ENCODE assay signal across 10 cellular contexts in genomic region chr19:35513231-35513974, GRCh38. TPM values are rescaled to one million over a fixed set of nuclear protein-coding genes. Genes with fewer than 3 reads are reported as not detected.
A peak's percentile ranks its signal among the peaks of the same experiment; 100 is the strongest.
DNase-seq lines count a peak whose midpoint lies in the region; ATAC-seq, FAIRE-seq and TF ChIP-seq lines count a peak whose summit lies in the region.
"Had no signal": no experiment of that assay in that cellular context is flagged by ENCODE, and none has a peak within 500 bp of the region (broad histone marks: within the 10 kb centered on the region; RNA-seq: fewer than 3 reads in every experiment).

TSS of gene DMKN (minus strand) at chr19:35513649. CDS start at chr19:35513475, 174 bp downstream.

- peaks cover 11% of the 10 kb centered on the region for H3K79me2 ChIP-seq in keratinocyte (ENCODE audit: control insufficient read depth, insufficient read depth, low read length)

- no peaks in the 10 kb centered on the region for H4K20me1 ChIP-seq in keratinocyte (ENCODE audit: control insufficient read depth, extremely low read depth, insufficient read depth, low read length)

- H3K4me3 ChIP-seq in breast epithelium (peak within 1 kb of the TSS in 1 of 3 donors; percentile 20), keratinocyte (ENCODE audit: control insufficient read depth in 2 of 3, extremely low read depth in 1 of 3, insufficient read depth in 2 of 3, low read depth in 1 of 3, low read length in 3 of 3) (no peak within 1 kb of the TSS), tibial nerve (no peak within 1 kb of the TSS)

- H2AFZ ChIP-seq in keratinocyte (ENCODE audit: control insufficient read depth, low read length): peak within 1 kb of the TSS; percentile 12

- no peak for ATAC-seq in GM21528 (IDR thresholded peaks at IDR 0.05; ENCODE audit: low FRiP score, unreplicated experiment)
- ATAC-seq: activated CD4-positive, alpha-beta T cell treated with anti-CD3 and anti-CD28 coated beads for 36 hours had no signal

- peak; percentile 35 for DNase-seq in HS-5 (ENCODE audit: low read depth)
- no peak for DNase-seq in breast epithelium (ENCODE audit: low spot score in 2 of 2)
- DNase-seq in keratinocyte (ENCODE audit: low read depth, low spot score): no peak
- DNase-seq in tibial nerve (ENCODE audit: low spot score in 2 of 2): no peak
- DNase-seq in NCI-H2227 treated with DMSO at 0.1 percent for 48 hours (lab: John Stamatoyannopoulos, UW): no peak
- DNase-seq in stimulated activated CD4-positive, alpha-beta T cell treated with anti-CD3 and anti-CD28 coated beads, Interleukin-1b, Interleukin-23, amount 100 ng/mL, for 48 hours: no peak
- DNase-seq: activated CD4-positive, alpha-beta T cell treated with anti-CD3 and anti-CD28 coated beads for 36 hours; NK-92 treated with Interleukin-12 subunit alpha and Interleukin-12 subunit beta, amount 100 ng/mL, for 24 hours had no signal

- TF ChIP-seq POLR2A in breast epithelium (IDR thresholded peaks at IDR 0.05) (no peak), tibial nerve (IDR thresholded peaks at IDR 0.05) (no peak)

- no peak within 1 kb of the TSS for H3K27ac ChIP-seq in breast epithelium
- no peak within 1 kb of the TSS for H3K27ac ChIP-seq in keratinocyte (ENCODE audit: control insufficient read depth, insufficient read depth, low read length)
- H3K27ac ChIP-seq in tibial nerve: no peak within 1 kb of the TSS

- H3K9me1 ChIP-seq in keratinocyte (ENCODE audit: control insufficient read depth, extremely low read depth, insufficient read depth, low read length): no peaks in the 10 kb centered on the region

- H3K36me3 ChIP-seq in breast epithelium (no peaks in the 10 kb centered on the region), keratinocyte (ENCODE audit: control insufficient read depth in 2 of 2, extremely low read depth in 1 of 2, insufficient read depth in 2 of 2, low read length in 2 of 2) (no peaks in the 10 kb centered on the region), tibial nerve (no peaks in the 10 kb centered on the region)

- intact Hi-C loops in breast epithelium (cut with DNase I; ENCODE audit: low total_unique reads): no loop called here

- H3K4me1 ChIP-seq in breast epithelium: no peaks in the 10 kb centered on the region
- peaks cover 19% of the 10 kb centered on the region for H3K4me1 ChIP-seq in keratinocyte (ENCODE audit: control insufficient read depth, extremely low read depth, insufficient read depth, low read length)
- H3K4me1 ChIP-seq in tibial nerve: peaks cover 0 to 18% (median 2%) of the 10 kb centered on the region in 4 donors

- TF ChIP-seq EP300 in tibial nerve (IDR thresholded peaks at IDR 0.05): no peak

- no peaks in the 10 kb centered on the region for H3K27me3 ChIP-seq in breast epithelium
- H3K27me3 ChIP-seq in keratinocyte (ENCODE audit: control insufficient read depth, extremely low read depth, insufficient read depth, low read length): peaks cover 5% of the 10 kb centered on the region
- H3K27me3 ChIP-seq in tibial nerve: peaks cover 0 to 57% of the 10 kb centered on the region in 2 donors

- no peak within 1 kb of the TSS for H3K9ac ChIP-seq in keratinocyte (ENCODE audit: control insufficient read depth, extremely low read depth, insufficient read depth, low read length)

- no peak within 1 kb of the TSS for H3K4me2 ChIP-seq in keratinocyte (ENCODE audit: control insufficient read depth, extremely low read depth, insufficient read depth, low read depth, low read length)

- dilution Hi-C loops in keratinocyte (cut with MboI; ENCODE audit: extremely low pct_ligation_motif_present, low sequenced_read_pairs): no loop called here

- TF ChIP-seq CTCF in breast epithelium (IDR thresholded peaks at IDR 0.05): no peak
- TF ChIP-seq CTCF in keratinocyte (optimal IDR thresholded peaks at IDR 0.05 in 1 of 3, IDR thresholded peaks at IDR 0.05 in 1 of 3, conservative IDR thresholded peaks at IDR 0.05 in 1 of 3; ENCODE audit: extremely low read depth in 1 of 3, insufficient read depth in 2 of 3, low read length in 3 of 3): no peak
- no peak for TF ChIP-seq CTCF in tibial nerve (IDR thresholded peaks at IDR 0.05)

- 45 to 52% methylated on average over 11 to 13 of the region's 13 CpGs for WGBS in tibial nerve, 2 donors

- FAIRE-seq in keratinocyte (lab: Jason Lieb, UNC): no peak
- FAIRE-seq: colon had no signal

- H3K9me3 ChIP-seq in breast epithelium (no peaks in the 10 kb centered on the region), keratinocyte (ENCODE audit: control insufficient read depth, low read depth, low read length) (no peaks in the 10 kb centered on the region), tibial nerve (no peaks in the 10 kb centered on the region)

RNA-seq across cellular contexts. Expression of gene DMKN, which starts in this region (rescaled TPM):
- 100 to 1,000 TPM in 1 of 3 donors, 10 to 100 TPM in 1, under 1 TPM in 1; 0.96 to 135 (median 61.0) TPM for total RNA-seq in breast epithelium
- polyA plus RNA-seq in keratinocyte: 235 to 251 TPM (median 238 TPM) in 3 replicates
- polyA plus RNA-seq in keratinocyte (2011; ENCODE audit: low read depth): 1,638 TPM
- polyA plus RNA-seq in keratinocyte (2011; cell fraction: cytosol; rRNA removed): 150 and 195 TPM in 2 replicates
- 232 and 259 TPM in 2 replicates for polyA plus RNA-seq in keratinocyte (2011; cell fraction: nucleus; rRNA removed)
- polyA plus RNA-seq in keratinocyte (2012; ENCODE audit: low replicate concordance): 293 and 2,827 TPM in 2 replicates
- 67.9 to 107 TPM (median 79.9 TPM) in 3 replicates for polyA minus RNA-seq in keratinocyte
- polyA minus RNA-seq in keratinocyte (2011; cell fraction: cytosol; rRNA and poly(A)+ RNA removed): 101 TPM
- 65.2 and 81.5 TPM in 2 replicates for polyA minus RNA-seq in keratinocyte (2011; cell fraction: nucleus; rRNA and poly(A)+ RNA removed)
- 10 to 100 TPM in 3 of 4 donors, 1 to 10 TPM in 1; 8.2 to 33.5 (median 26.5) TPM for total RNA-seq in tibial nerve
